ENCODE assay signal across 1 cellular context in the genomic region with DNA sequence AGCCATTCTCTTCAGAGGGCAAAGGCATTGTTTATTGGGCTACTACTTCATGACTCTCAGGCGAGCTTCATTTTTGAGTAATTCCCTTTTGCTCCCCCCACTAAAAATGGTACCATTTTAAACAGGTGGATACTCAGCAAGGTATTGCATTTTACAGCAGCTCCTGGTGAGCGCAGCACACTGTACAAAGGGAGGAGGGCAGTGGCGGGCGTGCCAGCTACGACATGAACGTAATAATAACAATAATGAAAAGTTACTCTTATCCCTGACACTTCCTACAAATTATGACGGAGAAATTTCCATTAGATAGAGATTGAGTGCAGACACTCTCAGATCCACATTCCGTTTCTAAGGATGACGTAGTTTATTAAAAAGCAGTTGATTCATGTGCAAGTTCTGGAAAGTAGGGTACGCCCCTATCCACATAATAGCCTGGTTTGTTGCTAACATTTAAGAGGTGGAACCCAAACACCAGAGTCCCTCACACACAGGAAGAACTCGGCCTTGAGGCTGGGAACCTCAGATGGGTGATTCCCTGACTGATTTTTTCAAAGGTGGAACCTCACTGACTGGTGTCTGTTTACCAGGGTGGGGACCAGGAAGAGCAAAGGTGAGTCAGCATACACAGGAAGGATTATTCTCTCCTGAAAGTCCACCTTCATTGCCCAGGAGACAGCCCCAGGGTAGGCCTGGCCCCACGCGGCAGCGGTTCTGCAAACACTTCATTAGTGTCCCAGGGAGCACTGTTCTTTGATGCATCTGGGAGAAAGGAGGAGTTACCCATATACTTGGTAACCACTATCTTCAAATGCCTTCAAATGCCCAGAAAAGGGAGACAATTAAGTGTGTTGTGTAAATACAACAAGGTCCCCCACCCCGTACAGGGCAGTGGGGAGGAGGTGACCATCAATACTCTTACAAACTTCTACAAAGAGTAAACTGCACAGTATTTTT.
TF ChIP-seq lines count a peak whose summit lies in the region.

No MANE protein-coding gene starts in this region.

TF ChIP-seq in HepG2, 621 proteins besides CTCF, POLR2A, EP300 and RAD21 (continued from another document and continues in another):
- TF ChIP-seq, protein P1, sequence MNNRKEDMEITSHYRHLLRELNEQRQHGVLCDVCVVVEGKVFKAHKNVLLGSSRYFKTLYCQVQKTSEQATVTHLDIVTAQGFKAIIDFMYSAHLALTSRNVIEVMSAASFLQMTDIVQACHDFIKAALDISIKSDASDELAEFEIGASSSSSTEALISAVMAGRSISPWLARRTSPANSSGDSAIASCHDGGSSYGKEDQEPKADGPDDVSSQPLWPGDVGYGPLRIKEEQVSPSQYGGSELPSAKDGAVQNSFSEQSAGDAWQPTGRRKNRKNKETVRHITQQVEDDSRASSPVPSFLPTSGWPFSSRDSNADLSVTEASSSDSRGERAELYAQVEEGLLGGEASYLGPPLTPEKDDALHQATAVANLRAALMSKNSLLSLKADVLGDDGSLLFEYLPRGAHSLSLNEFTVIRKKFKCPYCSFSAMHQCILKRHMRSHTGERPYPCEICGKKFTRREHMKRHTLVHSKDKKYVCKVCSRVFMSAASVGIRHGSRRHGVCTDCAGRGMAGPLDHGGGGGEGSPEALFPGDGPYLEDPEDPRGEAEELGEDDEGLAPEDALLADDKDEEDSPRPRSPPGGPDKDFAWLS (CRISPR knock-in tag; IDR thresholded peaks at IDR 0.05; ENCODE audit: borderline replicate concordance) = peak; percentile 90; the same call in 1 of the 2 replicates
- TF ChIP-seq HOXA9 (CRISPR knock-in tag; IDR thresholded peaks at IDR 0.05; ENCODE audit: borderline replicate concordance) = no peak
- TF ChIP-seq XRCC5 (optimal IDR thresholded peaks at IDR 0.05; ENCODE audit: low read length) = peak; percentile 71
- no peak for TF ChIP-seq ZC3H4 (CRISPR knock-in tag; IDR thresholded peaks at IDR 0.05; ENCODE audit: borderline replicate concordance)
- no peak for TF ChIP-seq RFX3 (CRISPR knock-in tag; IDR thresholded peaks at IDR 0.05)
- TF ChIP-seq HINFP (CRISPR knock-in tag; IDR thresholded peaks at IDR 0.05; ENCODE audit: low read depth) = no peak; the same call in 1 of the 2 replicates
- no peak for TF ChIP-seq ZNF367 (CRISPR knock-in tag; IDR thresholded peaks at IDR 0.05; ENCODE audit: borderline replicate concordance)
- TF ChIP-seq ZNF768 (CRISPR knock-in tag; IDR thresholded peaks at IDR 0.05) = no peak
- TF ChIP-seq DPF2 (CRISPR knock-in tag; IDR thresholded peaks at IDR 0.05; ENCODE audit: borderline replicate concordance, low read depth) = peak; percentile 93
- no peak for TF ChIP-seq PHF5A (CRISPR knock-in tag; IDR thresholded peaks at IDR 0.05; ENCODE audit: low read depth, unreplicated experiment)
- TF ChIP-seq ZNF205 (CRISPR knock-in tag; IDR thresholded peaks at IDR 0.05) = peak; percentile 21; the same call in 1 of the 2 replicates
- TF ChIP-seq, protein P2, sequence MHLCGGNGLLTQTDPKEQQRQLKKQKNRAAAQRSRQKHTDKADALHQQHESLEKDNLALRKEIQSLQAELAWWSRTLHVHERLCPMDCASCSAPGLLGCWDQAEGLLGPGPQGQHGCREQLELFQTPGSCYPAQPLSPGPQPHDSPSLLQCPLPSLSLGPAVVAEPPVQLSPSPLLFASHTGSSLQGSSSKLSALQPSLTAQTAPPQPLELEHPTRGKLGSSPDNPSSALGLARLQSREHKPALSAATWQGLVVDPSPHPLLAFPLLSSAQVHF (CRISPR knock-in tag; IDR thresholded peaks at IDR 0.05) = no peak
- no peak for TF ChIP-seq ZSCAN12 (CRISPR knock-in tag; IDR thresholded peaks at IDR 0.05)
- TF ChIP-seq ZNF101 (CRISPR knock-in tag; IDR thresholded peaks at IDR 0.05; ENCODE audit: borderline replicate concordance, low read depth) = peak; percentile 44; the same call in 1 of the 2 replicates
- TF ChIP-seq, protein P3, sequence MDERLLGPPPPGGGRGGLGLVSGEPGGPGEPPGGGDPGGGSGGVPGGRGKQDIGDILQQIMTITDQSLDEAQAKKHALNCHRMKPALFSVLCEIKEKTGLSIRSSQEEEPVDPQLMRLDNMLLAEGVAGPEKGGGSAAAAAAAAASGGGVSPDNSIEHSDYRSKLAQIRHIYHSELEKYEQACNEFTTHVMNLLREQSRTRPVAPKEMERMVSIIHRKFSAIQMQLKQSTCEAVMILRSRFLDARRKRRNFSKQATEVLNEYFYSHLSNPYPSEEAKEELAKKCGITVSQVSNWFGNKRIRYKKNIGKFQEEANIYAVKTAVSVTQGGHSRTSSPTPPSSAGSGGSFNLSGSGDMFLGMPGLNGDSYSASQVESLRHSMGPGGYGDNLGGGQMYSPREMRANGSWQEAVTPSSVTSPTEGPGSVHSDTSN (CRISPR knock-in tag; IDR thresholded peaks at IDR 0.05) = no peak
- peak; percentile 95 for TF ChIP-seq ZNF503 (CRISPR knock-in tag; IDR thresholded peaks at IDR 0.05)
- TF ChIP-seq, protein P4, sequence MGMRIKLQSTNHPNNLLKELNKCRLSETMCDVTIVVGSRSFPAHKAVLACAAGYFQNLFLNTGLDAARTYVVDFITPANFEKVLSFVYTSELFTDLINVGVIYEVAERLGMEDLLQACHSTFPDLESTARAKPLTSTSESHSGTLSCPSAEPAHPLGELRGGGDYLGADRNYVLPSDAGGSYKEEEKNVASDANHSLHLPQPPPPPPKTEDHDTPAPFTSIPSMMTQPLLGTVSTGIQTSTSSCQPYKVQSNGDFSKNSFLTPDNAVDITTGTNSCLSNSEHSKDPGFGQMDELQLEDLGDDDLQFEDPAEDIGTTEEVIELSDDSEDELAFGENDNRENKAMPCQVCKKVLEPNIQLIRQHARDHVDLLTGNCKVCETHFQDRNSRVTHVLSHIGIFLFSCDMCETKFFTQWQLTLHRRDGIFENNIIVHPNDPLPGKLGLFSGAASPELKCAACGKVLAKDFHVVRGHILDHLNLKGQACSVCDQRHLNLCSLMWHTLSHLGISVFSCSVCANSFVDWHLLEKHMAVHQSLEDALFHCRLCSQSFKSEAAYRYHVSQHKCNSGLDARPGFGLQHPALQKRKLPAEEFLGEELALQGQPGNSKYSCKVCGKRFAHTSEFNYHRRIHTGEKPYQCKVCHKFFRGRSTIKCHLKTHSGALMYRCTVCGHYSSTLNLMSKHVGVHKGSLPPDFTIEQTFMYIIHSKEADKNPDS (CRISPR knock-in tag; IDR thresholded peaks at IDR 0.05) = no peak
- peak; percentile 62; the same call in 1 of the 2 replicates for TF ChIP-seq ZBTB38 (CRISPR knock-in tag; IDR thresholded peaks at IDR 0.05)
- TF ChIP-seq SKI (IDR thresholded peaks at IDR 0.05; ENCODE audit: partially characterized antibody) = peak; percentile 57
- no peak for TF ChIP-seq E2F2 (CRISPR knock-in tag; IDR thresholded peaks at IDR 0.05; ENCODE audit: borderline replicate concordance)
- TF ChIP-seq ZNF142 (CRISPR knock-in tag; IDR thresholded peaks at IDR 0.05) = peak; percentile 49; the same call in 1 of the 2 replicates
- peak; percentile 93 for TF ChIP-seq PPARG (CRISPR knock-in tag; conservative IDR thresholded peaks at IDR 0.05)
- no peak for TF ChIP-seq ZNF891 (CRISPR knock-in tag; IDR thresholded peaks at IDR 0.05)
- no peak for TF ChIP-seq EEA1 (CRISPR knock-in tag; IDR thresholded peaks at IDR 0.05; ENCODE audit: borderline replicate concordance)
- TF ChIP-seq, protein P5, sequence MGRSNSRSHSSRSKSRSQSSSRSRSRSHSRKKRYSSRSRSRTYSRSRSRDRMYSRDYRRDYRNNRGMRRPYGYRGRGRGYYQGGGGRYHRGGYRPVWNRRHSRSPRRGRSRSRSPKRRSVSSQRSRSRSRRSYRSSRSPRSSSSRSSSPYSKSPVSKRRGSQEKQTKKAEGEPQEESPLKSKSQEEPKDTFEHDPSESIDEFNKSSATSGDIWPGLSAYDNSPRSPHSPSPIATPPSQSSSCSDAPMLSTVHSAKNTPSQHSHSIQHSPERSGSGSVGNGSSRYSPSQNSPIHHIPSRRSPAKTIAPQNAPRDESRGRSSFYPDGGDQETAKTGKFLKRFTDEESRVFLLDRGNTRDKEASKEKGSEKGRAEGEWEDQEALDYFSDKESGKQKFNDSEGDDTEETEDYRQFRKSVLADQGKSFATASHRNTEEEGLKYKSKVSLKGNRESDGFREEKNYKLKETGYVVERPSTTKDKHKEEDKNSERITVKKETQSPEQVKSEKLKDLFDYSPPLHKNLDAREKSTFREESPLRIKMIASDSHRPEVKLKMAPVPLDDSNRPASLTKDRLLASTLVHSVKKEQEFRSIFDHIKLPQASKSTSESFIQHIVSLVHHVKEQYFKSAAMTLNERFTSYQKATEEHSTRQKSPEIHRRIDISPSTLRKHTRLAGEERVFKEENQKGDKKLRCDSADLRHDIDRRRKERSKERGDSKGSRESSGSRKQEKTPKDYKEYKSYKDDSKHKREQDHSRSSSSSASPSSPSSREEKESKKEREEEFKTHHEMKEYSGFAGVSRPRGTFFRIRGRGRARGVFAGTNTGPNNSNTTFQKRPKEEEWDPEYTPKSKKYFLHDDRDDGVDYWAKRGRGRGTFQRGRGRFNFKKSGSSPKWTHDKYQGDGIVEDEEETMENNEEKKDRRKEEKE (IDR thresholded peaks at IDR 0.05) = no peak
- TF ChIP-seq, protein P6, sequence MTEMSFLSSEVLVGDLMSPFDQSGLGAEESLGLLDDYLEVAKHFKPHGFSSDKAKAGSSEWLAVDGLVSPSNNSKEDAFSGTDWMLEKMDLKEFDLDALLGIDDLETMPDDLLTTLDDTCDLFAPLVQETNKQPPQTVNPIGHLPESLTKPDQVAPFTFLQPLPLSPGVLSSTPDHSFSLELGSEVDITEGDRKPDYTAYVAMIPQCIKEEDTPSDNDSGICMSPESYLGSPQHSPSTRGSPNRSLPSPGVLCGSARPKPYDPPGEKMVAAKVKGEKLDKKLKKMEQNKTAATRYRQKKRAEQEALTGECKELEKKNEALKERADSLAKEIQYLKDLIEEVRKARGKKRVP (CRISPR knock-in tag; IDR thresholded peaks at IDR 0.05) = no peak
- TF ChIP-seq HMG20B (CRISPR knock-in tag; conservative IDR thresholded peaks at IDR 0.05) = peak; percentile 80
- TF ChIP-seq KLF15 (CRISPR knock-in tag; IDR thresholded peaks at IDR 0.05; ENCODE audit: borderline replicate concordance) = no peak
- TF ChIP-seq, protein P7, sequence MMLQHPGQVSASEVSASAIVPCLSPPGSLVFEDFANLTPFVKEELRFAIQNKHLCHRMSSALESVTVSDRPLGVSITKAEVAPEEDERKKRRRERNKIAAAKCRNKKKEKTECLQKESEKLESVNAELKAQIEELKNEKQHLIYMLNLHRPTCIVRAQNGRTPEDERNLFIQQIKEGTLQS (CRISPR knock-in tag; IDR thresholded peaks at IDR 0.05) = peak; percentile 81; the same call in 1 of the 2 replicates
